Comparison of ENCODE assay signal across 8 cellular contexts in the genomic region with DNA sequence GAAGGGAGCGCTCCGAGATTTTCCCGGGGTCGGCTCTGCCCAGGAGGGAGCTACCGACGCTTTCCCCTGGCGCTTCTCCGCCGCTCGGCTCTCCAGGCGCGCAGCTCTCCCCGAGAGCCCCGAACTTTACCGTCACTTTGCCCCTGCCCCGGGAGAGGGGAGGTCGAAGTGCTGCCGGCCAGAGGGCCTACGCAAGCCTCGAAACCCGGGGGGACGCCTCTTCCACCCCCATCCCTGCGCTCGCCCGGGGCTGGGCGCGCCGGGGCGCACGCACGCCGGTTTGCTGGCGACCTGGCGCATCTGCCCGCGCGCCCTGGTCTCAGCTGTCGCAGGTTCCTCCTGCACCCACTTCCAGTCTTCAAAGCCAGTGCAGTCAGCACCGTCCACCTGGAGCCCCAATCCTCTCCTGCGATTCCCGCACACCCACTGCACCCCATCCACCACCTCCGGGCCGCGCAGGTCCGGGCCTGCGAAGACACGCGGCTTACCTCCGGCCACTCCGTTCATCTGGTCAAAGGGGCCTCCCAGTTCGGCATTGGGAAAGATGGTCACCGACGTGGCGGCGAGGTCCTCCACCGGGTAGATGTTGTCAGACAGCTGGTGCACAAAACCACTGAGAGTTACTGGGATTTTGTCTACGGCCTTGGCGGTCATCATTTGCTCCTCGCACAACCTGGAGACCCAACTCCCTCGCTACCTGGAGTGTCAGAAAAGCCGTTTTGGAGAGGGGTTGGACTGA. TPM values are rescaled to one million over a fixed set of nuclear protein-coding genes. Genes with fewer than 3 reads are reported as not detected.
DNase-seq lines count a peak whose midpoint lies in the region; ATAC-seq lines count a peak whose summit lies in the region.

No MANE protein-coding gene starts in this region.

- peak overlapping the region; percentile 52 for H3K9ac ChIP-seq in HUES6 (ENCODE audit: low read length)

- H3K27me3 ChIP-seq in HUES6 (ENCODE audit: control insufficient read depth, insufficient read depth, low read length) = peaks cover 86% of the 10 kb centered on the region

- DNase-seq in activated T-cell treated with anti-CD3 and anti-CD28 coated beads for 4 hours (peak; percentile 23), glomerular visceral epithelial cell (ENCODE audit: extremely low spot score) (peak; percentile 3), posterior vena cava (ENCODE audit: low spot score) (peak; percentile 84)

- peak overlapping the region; percentile 76 for H3K4me3 ChIP-seq in HUES6 (ENCODE audit: low read depth, low read length)

- no peak for ATAC-seq in HG03565 (IDR thresholded peaks at IDR 0.05; ENCODE audit: unreplicated experiment)
- ATAC-seq in HG03439 (IDR thresholded peaks at IDR 0.05; ENCODE audit: unreplicated experiment) = no peak
- no peak for ATAC-seq in GM21576 (IDR thresholded peaks at IDR 0.05; ENCODE audit: unreplicated experiment)
- no peak for ATAC-seq in HG03025 (IDR thresholded peaks at IDR 0.05; ENCODE audit: low FRiP score, unreplicated experiment)

- no peaks in the 10 kb centered on the region for H3K9me3 ChIP-seq in HUES6 (ENCODE audit: control insufficient read depth, insufficient read depth, low read depth, low read length)

- no peaks in the 10 kb centered on the region for H3K36me3 ChIP-seq in HUES6 (ENCODE audit: control insufficient read depth, insufficient read depth, low read length)

- H3K27ac ChIP-seq in HUES6 (ENCODE audit: low read depth, low read length) = no peak overlapping the region

- intact Hi-C loops in posterior vena cava (cut with DNase I) = loop anchor here in 1 of 2 donors (10.0 kb wide), 3 partner anchors 221 to 371 kb away; no protein-coding TSS in a partner anchor

- peaks cover 16% of the 10 kb centered on the region for H3K4me1 ChIP-seq in HUES6 (ENCODE audit: control insufficient read depth, insufficient read depth, low read length)

RNA-seq across cellular contexts. Expression of a gene that starts 0.6 kb away (rescaled TPM):
- 1 to 10 TPM; 3.0 to 4.0 TPM for total RNA-seq in posterior vena cava

RNA-seq across cellular contexts. Expression of a gene that starts 11.0 kb away (rescaled TPM):
- 10 to 100 TPM; 16.4 to 20.7 TPM for total RNA-seq in posterior vena cava

Comparison
In these comparisons a context has a peak if more than half of its experiments do, and no peak if none do; other contexts are left out.
1. DNase-seq: peak in every context shown above with its lines; median percentile 84 in posterior vena cava; 23 in activated T-cell treated with anti-CD3 and anti-CD28 coated beads for 4 hours; 3 in glomerular visceral epithelial cell.